Comparison of ENCODE assay signal across 18 cellular contexts in the genomic region with DNA sequence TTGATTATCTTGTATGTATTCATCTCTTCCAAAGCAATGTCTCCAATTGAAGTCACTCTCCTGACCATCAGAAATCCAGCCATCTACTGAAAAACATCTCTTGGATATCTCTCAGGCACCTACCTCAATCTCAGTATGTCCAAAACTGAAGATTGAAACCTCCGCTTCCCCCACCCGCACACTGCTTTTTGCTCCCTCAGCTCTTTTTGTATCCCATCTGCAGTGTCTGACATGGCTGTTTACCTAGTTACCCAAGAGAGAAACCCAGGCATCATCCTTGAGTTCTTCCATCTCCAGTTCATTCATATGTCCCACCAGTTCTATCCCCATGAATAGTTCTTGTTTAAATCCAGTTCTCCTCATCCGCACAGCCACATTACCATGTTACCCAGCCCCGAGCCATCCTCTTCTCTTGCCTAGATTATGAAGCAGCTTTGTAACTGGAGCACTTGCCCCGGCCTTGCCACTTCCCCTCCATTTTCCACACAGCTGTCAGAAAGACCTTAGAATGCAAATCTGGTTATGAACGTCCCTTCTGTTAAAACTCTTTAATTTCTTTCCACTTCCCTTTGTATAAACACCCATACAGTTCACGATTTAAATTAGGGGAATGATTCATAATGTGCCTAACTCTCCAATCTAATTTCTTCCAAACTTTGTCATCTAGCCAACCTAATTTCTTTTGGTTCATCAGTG. TPM values are rescaled to one million over a fixed set of nuclear protein-coding genes. Genes with fewer than 3 reads are reported as not detected.
DNase-seq lines count a peak whose midpoint lies in the region; ATAC-seq and TF ChIP-seq lines count a peak whose summit lies in the region.
"Had no signal": no experiment of that assay in that cellular context is flagged by ENCODE, and none has a peak within 500 bp of the region (broad histone marks: within the 10 kb centered on the region; RNA-seq: fewer than 3 reads in every experiment).

No MANE protein-coding gene starts in this region.

- H3K27ac Mint-ChIP-seq in CD14-positive monocyte = peak overlapping the region; percentile 9 to 86 (median 38)
- H3K27ac Mint-ChIP-seq in activated T-helper 17 cell treated with anti-CD3 and anti-CD28 coated beads, Interleukin-2, amount 50 U/mL, for 72 hours = peak overlapping the region; percentile 1
- peak overlapping the region; percentile 9 for H3K27ac Mint-ChIP-seq in memory B cell
- H3K27ac Mint-ChIP-seq: CD4-positive, alpha-beta memory T cell had no signal

- H3K36me3 Mint-ChIP-seq in CD14-positive monocyte (no peaks in the 10 kb centered on the region), memory B cell (no peaks in the 10 kb centered on the region)
- H3K36me3 Mint-ChIP-seq in activated T-helper 17 cell treated with anti-CD3 and anti-CD28 coated beads, Interleukin-2, amount 50 U/mL, for 72 hours (ENCODE audit: low read depth) = no peaks in the 10 kb centered on the region
- H3K36me3 Mint-ChIP-seq: CD4-positive, alpha-beta memory T cell had no signal

- H4K8ac ChIP-seq in IMR-90 (ENCODE audit: low read depth in 2 of 2, low read length in 2 of 2) = no peak overlapping the region

- H3K18ac ChIP-seq in IMR-90 (ENCODE audit: low read depth, low read length) = no peak overlapping the region

- no peak overlapping the region for H3K4me2 ChIP-seq in IMR-90 (ENCODE audit: low read depth, low read length)
- H3K4me2 ChIP-seq: PC-9 had no signal

- H3K36me3 ChIP-seq in IMR-90 (ENCODE audit: control insufficient read depth, insufficient read depth, low read length) (no peaks in the 10 kb centered on the region), A673 (ENCODE audit: insufficient read depth, low read length, poor library complexity, severe bottlenecking) (no peaks in the 10 kb centered on the region)
- H3K36me3 ChIP-seq: SJSA1 had no signal

- CTCF ChIA-PET in IMR-90 (lab: Yijun Ruan, JAX) = no interaction called here
- CTCF ChIA-PET in A673 (lab: Charles Lee) = no interaction called here

- no peaks in the 10 kb centered on the region for H3K79me1 ChIP-seq in IMR-90 (ENCODE audit: low read depth in 1 of 2, low read length in 2 of 2)

- H3K9me1 ChIP-seq in IMR-90 (ENCODE audit: insufficient read depth, low read length) = peaks cover 3% of the 10 kb centered on the region; the same call in 1 of the 2 replicates

- H3K4me1 Mint-ChIP-seq in CD14-positive monocyte (peaks cover 46% of the 10 kb centered on the region), memory B cell (peaks cover 24% of the 10 kb centered on the region)
- peaks cover 8% of the 10 kb centered on the region for H3K4me1 Mint-ChIP-seq in activated T-helper 17 cell treated with anti-CD3 and anti-CD28 coated beads, Interleukin-2, amount 50 U/mL, for 72 hours

- intact Hi-C loops in CD14-positive monocyte (cut with micrococcal nuclease) (no loop called here), IMR-90 (cut with micrococcal nuclease) (no loop called here), A673 (cut with micrococcal nuclease; ENCODE audit: unreplicated experiment) (no loop called here)

- H3K14ac ChIP-seq in IMR-90 (replicated peaks; ENCODE audit: low read depth, low read length) = no peak overlapping the region

- H3K27me3 ChIP-seq in IMR-90 (ENCODE audit: control insufficient read depth, insufficient read depth, low read length) (no peaks in the 10 kb centered on the region; the same call in 1 of the 2 replicates), A673 (replicated peaks; ENCODE audit: insufficient read depth, low read depth, low read length, poor library complexity) (no peaks in the 10 kb centered on the region)
- H3K27me3 ChIP-seq: SJSA1 had no signal

- DNase-seq in CD14-positive monocyte (ENCODE audit: low spot score) = no peak
- DNase-seq in IMR-90 = no peak
- no peak for DNase-seq in memory B cell (ENCODE audit: low spot score in 2 of 2)
- no peak for DNase-seq in A673 (ENCODE audit: low spot score)
- no peak for DNase-seq in activated T-cell treated with anti-CD3 and anti-CD28 coated beads, Interleukin-2, amount 50 U/mL, for 48 hours
- DNase-seq in coronary artery (ENCODE audit: low spot score) = no peak
- DNase-seq: CD4-positive, alpha-beta memory T cell; DMS53; EL; KBM-7; NCI-H1417; NCI-H187 treated with DMSO at 0.1 percent for 48 hours; NCI-H510A treated with DMSO at 0.1 percent for 48 hours; NCI-H774; PC-9 had no signal

- no peak overlapping the region for H2BK15ac ChIP-seq in IMR-90 (ENCODE audit: low read depth, low read length)

- ATAC-seq in IMR-90 (ENCODE audit: low read depth) (no peak), memory B cell (ENCODE audit: low read depth) (no peak)
- ATAC-seq in activated T-helper 17 cell treated with anti-CD3 and anti-CD28 coated beads, Interleukin-2, amount 50 U/mL, for 72 hours (replicated peaks) = no peak
- ATAC-seq: GM12878 had no signal

- H4K5ac ChIP-seq in IMR-90 (ENCODE audit: low read depth, low read length) = no peak overlapping the region

- H2AK9ac ChIP-seq in IMR-90 (replicated peaks; ENCODE audit: low read depth, low read length, poor library complexity) = no peak overlapping the region

- H3K9me3 ChIP-seq in IMR-90 (ENCODE audit: control insufficient read depth, insufficient read depth, low read length) (no peaks in the 10 kb centered on the region), A673 (ENCODE audit: low read depth, low read length, poor library complexity, severe bottlenecking) (no peaks in the 10 kb centered on the region)
- H3K9me3 ChIP-seq: SJSA1 had no signal

- H3K4me3 ChIP-seq in IMR-90 (ENCODE audit: insufficient read depth, low read depth, low read length) = no peak overlapping the region
- H3K4me3 ChIP-seq in A673 (ENCODE audit: low read depth, low read length, poor library complexity, severe bottlenecking) = no peak overlapping the region
- no peak overlapping the region for H3K4me3 ChIP-seq in coronary artery
- H3K4me3 ChIP-seq: GM12878, PC-9, SJSA1 had no signal

- H2BK120ac ChIP-seq in IMR-90 (ENCODE audit: low read depth, low read length) = no peak overlapping the region

- no peak overlapping the region for H3K56ac ChIP-seq in IMR-90 (ENCODE audit: extremely low read depth, insufficient read depth, low read length)

- H2BK5ac ChIP-seq in IMR-90 (ENCODE audit: low read depth, low read length, poor library complexity, severe bottlenecking) = no peak overlapping the region

- BruUV-seq in IMR-90 (replicated peaks; lab: Mats Ljungman, UMichigan) = no TSS peak
- no TSS peak for BruUV-seq in A673 (replicated peaks; lab: Mats Ljungman, UMichigan)

- H3K4ac ChIP-seq in IMR-90 (ENCODE audit: low read depth, low read length) = no peak overlapping the region

- H3K9me3 Mint-ChIP-seq in CD14-positive monocyte (peaks cover 0 to 5% (median 0%) of the 10 kb centered on the region in 7 donors), memory B cell (no peaks in the 10 kb centered on the region)
- no peaks in the 10 kb centered on the region for H3K9me3 Mint-ChIP-seq in activated T-helper 17 cell treated with anti-CD3 and anti-CD28 coated beads, Interleukin-2, amount 50 U/mL, for 72 hours
- H3K9me3 Mint-ChIP-seq: CD4-positive, alpha-beta memory T cell had no signal

- no peak overlapping the region for H4K91ac ChIP-seq in IMR-90 (ENCODE audit: insufficient read depth, low read depth, low read length)

- H3K27me3 Mint-ChIP-seq in CD14-positive monocyte (ENCODE audit: low read depth in 3 of 3) (peaks cover 0 to 4% (median 3%) of the 10 kb centered on the region in 3 donors), memory B cell (no peaks in the 10 kb centered on the region)
- peaks cover 3% of the 10 kb centered on the region for H3K27me3 Mint-ChIP-seq in activated T-helper 17 cell treated with anti-CD3 and anti-CD28 coated beads, Interleukin-2, amount 50 U/mL, for 72 hours

- no peaks in the 10 kb centered on the region for H4K20me1 ChIP-seq in IMR-90 (ENCODE audit: insufficient read depth, low read length)

- dilution Hi-C loops in IMR-90 (cut with HindIII; ENCODE audit: low sequenced_read_pairs, unreplicated experiment) = no loop called here

- 94% methylated on average over 5 of the region's 7 CpGs; no CpG with 5 or more reads in 1 of the 2 experiments for WGBS in IMR-90 (ENCODE audit: extremely low coverage in 2 of 2, insufficient read length in 1 of 2), 2 experiments

- TF ChIP-seq RAD21 in IMR-90 (IDR thresholded peaks at IDR 0.05; ENCODE audit: low read length) = no peak

- peaks cover 5% of the 10 kb centered on the region for H3K4me1 ChIP-seq in IMR-90 (ENCODE audit: control insufficient read depth, insufficient read depth, low read length)
- H3K4me1 ChIP-seq in A673 (ENCODE audit: insufficient read depth, low read length, poor library complexity, severe bottlenecking) = peaks cover 3% of the 10 kb centered on the region

- H2AFZ ChIP-seq in IMR-90 (replicated peaks; ENCODE audit: low read length, poor library complexity) = no peak overlapping the region
- H2AFZ ChIP-seq: PC-9 had no signal

- no peak overlapping the region for H2AK5ac ChIP-seq in IMR-90 (ENCODE audit: low read depth, low read length)

- H3K4me3 Mint-ChIP-seq in CD14-positive monocyte (peak overlapping the region in 1 of 2 donors; percentile 32), memory B cell (no peak overlapping the region)
- peak overlapping the region; percentile 4 for H3K4me3 Mint-ChIP-seq in activated T-helper 17 cell treated with anti-CD3 and anti-CD28 coated beads, Interleukin-2, amount 50 U/mL, for 72 hours
- H3K4me3 Mint-ChIP-seq: CD4-positive, alpha-beta memory T cell had no signal

- no peak for TF ChIP-seq POLR2A in IMR-90 (IDR thresholded peaks at IDR 0.05; ENCODE audit: low read depth, low read length)

- no peak overlapping the region for H3K9ac ChIP-seq in IMR-90 (ENCODE audit: low read depth, low read length)

- TF ChIP-seq CTCF in CD14-positive monocyte (IDR thresholded peaks at IDR 0.05) = no peak
- no peak for TF ChIP-seq CTCF in IMR-90 (conservative IDR thresholded peaks at IDR 0.05; ENCODE audit: low read depth, low read length)
- TF ChIP-seq CTCF in A673 (conservative IDR thresholded peaks at IDR 0.05; ENCODE audit: low read depth, low read length) = no peak
- no peak for TF ChIP-seq CTCF in coronary artery (IDR thresholded peaks at IDR 0.05)

- in situ Hi-C loops in IMR-90 (cut with MboI; ENCODE audit: low sequenced_read_pairs) = no loop called here

- no peak overlapping the region for H3K23ac ChIP-seq in IMR-90 (ENCODE audit: low read depth, low read length)

- POLR2A ChIA-PET in IMR-90 (lab: Charles Lee; ENCODE audit: unreplicated experiment) = no interaction called here
- POLR2A ChIA-PET in A673 (lab: Charles Lee; ENCODE audit: low non-redundant PET) = no interaction called here

- H2BK20ac ChIP-seq in IMR-90 (ENCODE audit: low read depth, low read length) = no peak overlapping the region

- no peak overlapping the region for H3K27ac ChIP-seq in IMR-90 (ENCODE audit: insufficient read depth, low read length)
- H3K27ac ChIP-seq in A673 (ENCODE audit: low read depth, low read length, poor library complexity, severe bottlenecking) = no peak overlapping the region
- H3K27ac ChIP-seq in coronary artery = no peak overlapping the region
- H3K27ac ChIP-seq: PC-9, SJSA1 had no signal

RNA-seq across cellular contexts. Expression of gene GCLC, which starts 40.5 kb away (rescaled TPM):
- 10 to 100 TPM in 1 of 2 donors, 1 to 10 TPM in 1; 6.4 to 10.1 TPM for polyA plus RNA-seq in CD14-positive monocyte
- total RNA-seq in IMR-90 (2012; rRNA removed) = 20.8 and 24.2 TPM in 2 replicates
- polyA plus RNA-seq in IMR-90 (2012; rRNA removed) = 10.0 and 14.2 TPM in 2 replicates
- polyA plus RNA-seq in IMR-90 (2012; cell fraction: cytosol; rRNA removed) = 2.5 and 2.8 TPM in 2 replicates
- polyA plus RNA-seq in IMR-90 (2012; cell fraction: nucleus; rRNA removed; ENCODE audit: low replicate concordance) = 4.8 and 35.5 TPM in 2 replicates
- total RNA-seq in activated T-helper 17 cell treated with anti-CD3 and anti-CD28 coated beads, Interleukin-2, amount 50 U/mL, for 72 hours = 10 to 100 TPM; 36.1 to 48.2 TPM
- total RNA-seq in A673 (2021) = 33.2 and 33.5 TPM in 2 replicates
